Comparison of ENCODE assay signal across 20 cellular contexts in the genomic region with DNA sequence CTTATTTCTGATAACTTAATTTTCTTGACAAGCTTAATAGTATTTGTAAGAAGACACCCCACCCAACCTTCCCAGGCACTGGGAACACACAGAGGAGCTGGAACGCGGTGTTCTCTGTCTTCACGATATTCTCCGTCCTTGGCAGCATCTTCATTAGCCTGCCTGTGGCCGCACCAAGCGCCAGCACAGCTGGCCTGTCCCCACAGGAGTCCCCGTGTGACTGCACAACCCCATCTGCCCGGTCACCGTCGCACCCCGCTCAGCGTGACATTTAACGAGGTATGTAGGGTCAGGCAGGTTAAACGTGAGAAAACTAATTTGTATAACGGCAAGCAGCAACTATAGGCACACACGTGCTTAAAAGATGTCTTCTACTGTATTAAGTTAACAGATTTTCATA.
DNase-seq lines count a peak whose midpoint lies in the region; ATAC-seq and TF ChIP-seq lines count a peak whose summit lies in the region.
"Had no signal": no experiment of that assay in that cellular context is flagged by ENCODE, and none has a peak within 500 bp of the region (broad histone marks: within the 10 kb centered on the region; RNA-seq: fewer than 3 reads in every experiment).

No MANE protein-coding gene starts in this region.

- no peaks in the 10 kb centered on the region for H3K36me3 Mint-ChIP-seq in brain
- H3K36me3 Mint-ChIP-seq in nephron progenitor cell (ENCODE audit: low read depth) = no peaks in the 10 kb centered on the region
- H3K36me3 Mint-ChIP-seq in natural killer cell treated with Interleukin-12 subunit alpha and Interleukin-12 subunit beta and Interleukin-15 and Interleukin-18, amount 100 ng/mL, for 72 hours = no peaks in the 10 kb centered on the region
- H3K36me3 Mint-ChIP-seq: CD4-positive, CD25-positive, alpha-beta regulatory T cell had no signal

- H3K27me3 ChIP-seq in testis = no peaks in the 10 kb centered on the region

- H3K4me1 ChIP-seq in testis = peaks cover 7% of the 10 kb centered on the region

- no peak for TF ChIP-seq POLR2A in testis (IDR thresholded peaks at IDR 0.05)

- H3K27ac ChIP-seq in testis = no peak overlapping the region
- H3K27ac ChIP-seq: RWPE1 had no signal

- ATAC-seq in HG02885 (IDR thresholded peaks at IDR 0.05; ENCODE audit: poor library complexity, unreplicated experiment) = no peak
- no peak for ATAC-seq in natural killer cell treated with Interleukin-12 subunit alpha and Interleukin-12 subunit beta and Interleukin-15 and Interleukin-18, amount 100 ng/mL, for 72 hours
- ATAC-seq: PC-3 had no signal

- H3K27me3 Mint-ChIP-seq in brain (peaks cover 30% of the 10 kb centered on the region), nephron progenitor cell (ENCODE audit: low read depth, poor library complexity) (peaks cover 8% of the 10 kb centered on the region)
- no peaks in the 10 kb centered on the region for H3K27me3 Mint-ChIP-seq in natural killer cell treated with Interleukin-12 subunit alpha and Interleukin-12 subunit beta and Interleukin-15 and Interleukin-18, amount 100 ng/mL, for 72 hours
- H3K27me3 Mint-ChIP-seq: B cell; CD4-positive, CD25-positive, alpha-beta regulatory T cell had no signal

- peak overlapping the region in 1 of 5 experiments; percentile 19 for H3K4me3 Mint-ChIP-seq in brain
- H3K4me3 Mint-ChIP-seq in nephron progenitor cell = no peak overlapping the region
- no peak overlapping the region for H3K4me3 Mint-ChIP-seq in natural killer cell treated with Interleukin-12 subunit alpha and Interleukin-12 subunit beta and Interleukin-15 and Interleukin-18, amount 100 ng/mL, for 72 hours
- H3K4me3 Mint-ChIP-seq: B cell; CD4-positive, CD25-positive, alpha-beta regulatory T cell had no signal

- intact Hi-C loops in testis (cut with DNase I; ENCODE audit: low total_unique reads) = no loop called here

- H3K27ac Mint-ChIP-seq in brain = peak overlapping the region in 3 of 5 experiments; percentile 34 to 60 (median 51)
- H3K27ac Mint-ChIP-seq in nephron progenitor cell = peak overlapping the region; percentile 62
- no peak overlapping the region for H3K27ac Mint-ChIP-seq in natural killer cell treated with Interleukin-12 subunit alpha and Interleukin-12 subunit beta and Interleukin-15 and Interleukin-18, amount 100 ng/mL, for 72 hours
- H3K27ac Mint-ChIP-seq: B cell; CD4-positive, CD25-positive, alpha-beta regulatory T cell had no signal

- H3K36me3 ChIP-seq in testis (ENCODE audit: low read depth, missing control alignments) = no peaks in the 10 kb centered on the region
- H3K36me3 ChIP-seq: MG63 had no signal

- H3K9me3 ChIP-seq in testis = no peaks in the 10 kb centered on the region
- H3K9me3 ChIP-seq: MG63 had no signal

- TF ChIP-seq CTCF in brain (conservative IDR thresholded peaks at IDR 0.05) (no peak), nephron progenitor cell (IDR thresholded peaks at IDR 0.05) (no peak), testis (IDR thresholded peaks at IDR 0.05) (no peak)

- DNase-seq in NCI-H524 (lab: John Stamatoyannopoulos, UW) = peak; percentile 52 to 83
- DNase-seq in nephron progenitor cell = no peak
- DNase-seq in testis = peak; percentile 68
- DNase-seq in dermis blood vessel endothelial cell = no peak
- no peak for DNase-seq in natural killer cell treated with Interleukin-12 subunit alpha and Interleukin-12 subunit beta and Interleukin-15 and Interleukin-18, amount 100 ng/mL, for 72 hours (ENCODE audit: low spot score)
- DNase-seq: ACHN; CD4-positive, CD25-positive, alpha-beta regulatory T cell; DMS53; H7; MG63; NCI-H1092 treated with DMSO at 0.1 percent for 48 hours; NCI-H1694; NCI-H2107; NCI-H226; NCI-H69; PC-3 had no signal

- H3K4me1 Mint-ChIP-seq in brain (peaks cover 45% of the 10 kb centered on the region), nephron progenitor cell (peaks cover 37% of the 10 kb centered on the region)
- H3K4me1 Mint-ChIP-seq in natural killer cell treated with Interleukin-12 subunit alpha and Interleukin-12 subunit beta and Interleukin-15 and Interleukin-18, amount 100 ng/mL, for 72 hours (ENCODE audit: low read depth in 2 of 2) = peaks cover 0 to 3% of the 10 kb centered on the region in 2 donors
- H3K4me1 Mint-ChIP-seq: B cell had no signal

- H3K9me3 Mint-ChIP-seq in brain = peaks cover 0 to 8% (median 2%) of the 10 kb centered on the region in 5 experiments
- peaks cover 4% of the 10 kb centered on the region for H3K9me3 Mint-ChIP-seq in nephron progenitor cell
- H3K9me3 Mint-ChIP-seq in natural killer cell treated with Interleukin-12 subunit alpha and Interleukin-12 subunit beta and Interleukin-15 and Interleukin-18, amount 100 ng/mL, for 72 hours = no peaks in the 10 kb centered on the region

- WGBS in testis, 2 donors = 57 to 66% methylated on average over 11 to 16 of the region's 16 CpGs

- H3K4me3 ChIP-seq in testis = no peak overlapping the region
- H3K4me3 ChIP-seq: MG63 had no signal

Comparison
In these comparisons a context has a peak if more than half of its experiments do, and no peak if none do; other contexts are left out.
1. DNase-seq: peak in NCI-H524 (2 of 2) and testis (single experiment); none in nephron progenitor cell (single experiment), dermis blood vessel endothelial cell (single experiment) and natural killer cell treated with Interleukin-12 subunit alpha and Interleukin-12 subunit beta and Interleukin-15 and Interleukin-18, amount 100 ng/mL, for 72 hours (single experiment).
2. H3K27ac Mint-ChIP-seq: peak in brain (3 of 5) and nephron progenitor cell (single experiment); none in natural killer cell treated with Interleukin-12 subunit alpha and Interleukin-12 subunit beta and Interleukin-15 and Interleukin-18, amount 100 ng/mL, for 72 hours (0 of 2).